20 cellular contexts compared by ENCODE assay signal in the genomic region with DNA sequence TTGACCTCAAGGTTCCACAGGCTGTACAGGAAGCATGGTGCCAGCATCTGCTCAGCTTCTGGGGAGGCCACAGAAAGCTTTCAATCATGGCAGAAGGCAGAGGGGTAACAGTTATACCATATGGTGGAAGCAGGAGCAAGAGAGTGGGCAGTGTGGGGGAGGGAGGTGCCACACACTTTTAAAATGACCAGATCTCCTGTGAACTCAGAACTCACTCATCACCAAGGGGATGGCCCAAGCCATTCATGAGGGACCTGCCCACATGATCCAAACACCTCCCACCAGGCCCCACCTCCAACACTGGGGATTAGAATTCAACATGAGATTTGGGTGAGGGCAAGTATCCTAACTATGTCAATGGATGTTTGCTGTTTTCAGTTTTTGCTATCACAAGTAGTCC. TPM values are rescaled to one million over a fixed set of nuclear protein-coding genes. Genes with fewer than 3 reads are reported as not detected.
DNase-seq lines count a peak whose midpoint lies in the region; ATAC-seq, FAIRE-seq and TF ChIP-seq lines count a peak whose summit lies in the region.
"Had no signal": no experiment of that assay in that cellular context is flagged by ENCODE, and none has a peak within 500 bp of the region (broad histone marks: within the 10 kb centered on the region; RNA-seq: fewer than 3 reads in every experiment).

No MANE protein-coding gene starts in this region.

- CTCF ChIA-PET in GM12878 (lab: Yijun Ruan, JAX): interaction anchor here (0.6 to 3.2 kb wide), 3 partner anchors 9 to 131 kb away, joined by 3 to 21 read pairs (median 19); no protein-coding TSS in a partner anchor

- H4K20me1 ChIP-seq in SU-DHL-6 (ENCODE audit: low read depth, low read length) (peaks cover 11% of the 10 kb centered on the region), GM12878 (ENCODE audit: control insufficient read depth, insufficient read depth) (peaks cover 7% of the 10 kb centered on the region; the same call in 1 of the 2 replicates)

- no peaks in the 10 kb centered on the region for H3K36me3 ChIP-seq in cardiac muscle cell
- H3K36me3 ChIP-seq in SU-DHL-6 (ENCODE audit: low read length): peaks cover 20% of the 10 kb centered on the region
- peaks cover 11 to 24% of the 10 kb centered on the region in 2 experiments for H3K36me3 ChIP-seq in GM12878 (ENCODE audit: control insufficient read depth in 2 of 2, insufficient read depth in 2 of 2, low read length in 1 of 2)
- H3K36me3 ChIP-seq: breast epithelium had no signal

- peak; percentile 30 for ATAC-seq in GM12878
- ATAC-seq in stimulated activated naive CD8-positive, alpha-beta T cell treated with anti-CD3 and anti-CD28 coated beads, Interleukin-15, Interleukin-2, amounts not matched to agents 100 U/mL and 50 U/mL, for 24 hours: peak; percentile 24

- 0 out of 2 replicates have a peak overlapping the region, but pooled peaks have one; percentile 25 for H3K9ac ChIP-seq in SU-DHL-6 (ENCODE audit: low read length)
- H3K9ac ChIP-seq in GM12878 (ENCODE audit: control insufficient read depth, insufficient read depth, low read length): no peak overlapping the region
- H3K9ac ChIP-seq: GM23248 had no signal

- no peak for TF ChIP-seq POLR2A in GM12878 (IDR thresholded peaks at IDR 0.05; ENCODE audit: low read depth, low read length)

- TF ChIP-seq CTCF in cardiac muscle cell (IDR thresholded peaks at IDR 0.05; ENCODE audit: low read depth, low read length): no peak
- TF ChIP-seq CTCF in SU-DHL-6 (IDR thresholded peaks at IDR 0.05; ENCODE audit: insufficient read depth, low read length, poor library complexity, severe bottlenecking): no peak
- TF ChIP-seq CTCF in GM12878 (IDR thresholded peaks at IDR 0.05 in 2 of 3, conservative IDR thresholded peaks at IDR 0.05 in 1 of 3; ENCODE audit: control insufficient read depth in 2 of 3, extremely low read depth in 1 of 3, insufficient read depth in 1 of 3, low read depth in 3 of 3, low read length in 3 of 3): no peak

- H3K9me3 ChIP-seq in cardiac muscle cell (ENCODE audit: low read depth) (no peaks in the 10 kb centered on the region), SU-DHL-6 (ENCODE audit: insufficient read depth, low read length) (no peaks in the 10 kb centered on the region), GM12878 (replicated peaks; ENCODE audit: control insufficient read depth, insufficient read depth, low read length) (peaks cover 5% of the 10 kb centered on the region; the same call in 1 of the 3 replicates)
- H3K9me3 ChIP-seq: breast epithelium, esophagus muscularis mucosa, Peyer's patch had no signal

- POLR2A ChIA-PET in GM12878 (lab: Charles Lee): no interaction called here

- no peak overlapping the region for H2AFZ ChIP-seq in SU-DHL-6 (ENCODE audit: low read depth, low read length, severe bottlenecking)
- H2AFZ ChIP-seq in GM12878 (ENCODE audit: control insufficient read depth, low read depth, low read length): no peak overlapping the region
- H2AFZ ChIP-seq: GM23248 had no signal

- H3K79me2 ChIP-seq in SU-DHL-6 (ENCODE audit: insufficient read depth, low read length): peaks cover 89% of the 10 kb centered on the region
- peaks cover 67% of the 10 kb centered on the region for H3K79me2 ChIP-seq in GM12878 (ENCODE audit: control insufficient read depth, insufficient read depth, low read length)

- H3K4me2 ChIP-seq in SU-DHL-6 (ENCODE audit: low read depth, low read length, poor library complexity, severe bottlenecking): peak overlapping the region; percentile 53
- H3K4me2 ChIP-seq in GM12878 (ENCODE audit: control insufficient read depth, insufficient read depth): no peak overlapping the region

- SMC1A ChIA-PET in GM12878 (lab: Charles Lee; ENCODE audit: uncharacterized antibody, unreplicated experiment): interaction anchor here (0.8 to 2.1 kb wide), 3 partner anchors 29 to 187 kb away, joined by 3 to 6 read pairs (median 3); no protein-coding TSS in a partner anchor

- intact Hi-C loops in cardiac septum (cut with DNase I) (no loop called here), GM12878 (cut with micrococcal nuclease; ENCODE audit: unreplicated experiment) (loop anchor here (10.0 kb wide), 1 partner anchor 1213 kb away; no protein-coding TSS in a partner anchor)

- H3K4me3 ChIP-seq in cardiac muscle cell: no peak overlapping the region
- no peak overlapping the region for H3K4me3 ChIP-seq in SU-DHL-6 (ENCODE audit: insufficient read depth, low read length, poor library complexity, severe bottlenecking)
- H3K4me3 ChIP-seq in GM12878: no peak overlapping the region
- H3K4me3 ChIP-seq: breast epithelium, esophagus muscularis mucosa, GM23248, Peyer's patch, SK-N-MC, skin epidermis had no signal

- H3K4me1 ChIP-seq in cardiac muscle cell (ENCODE audit: low read depth): peaks cover 61% of the 10 kb centered on the region
- H3K4me1 ChIP-seq in GM12878 (ENCODE audit: control insufficient read depth, insufficient read depth, low read length): peaks cover 21% of the 10 kb centered on the region
- H3K4me1 ChIP-seq: breast epithelium had no signal

- H3K27ac ChIP-seq in cardiac muscle cell (peak overlapping the region; percentile 90), SU-DHL-6 (ENCODE audit: low read depth, low read length) (peak overlapping the region; percentile 79), GM12878 (ENCODE audit: control insufficient read depth, insufficient read depth) (no peak overlapping the region)
- H3K27ac ChIP-seq: breast epithelium, esophagus muscularis mucosa, SK-N-MC, skin epidermis had no signal

- FAIRE-seq in GM12878 (lab: Jason Lieb, UNC): no peak
- FAIRE-seq: G401.6 had no signal

- RAD21 ChIA-PET in GM12878 (lab: Charles Lee; ENCODE audit: unreplicated experiment): interaction anchor here (1.2 to 1.3 kb wide), 2 partner anchors 9 to 29 kb away, joined by 4 read pairs; no protein-coding TSS in a partner anchor

- TF ChIP-seq EP300 in GM12878 (IDR thresholded peaks at IDR 0.05; ENCODE audit: borderline replicate concordance in 1 of 2, control insufficient read depth in 1 of 2, low read depth in 2 of 2, low read length in 2 of 2): no peak

- no peak for DNase-seq in cardiac muscle cell (ENCODE audit: low read depth in 1 of 2, low spot score in 1 of 2)
- DNase-seq in cardiac septum (ENCODE audit: low spot score): no peak
- no peak for DNase-seq in GM12878 (ENCODE audit: low read depth, low spot score)
- DNase-seq in stimulated activated naive CD8-positive, alpha-beta T cell treated with anti-CD3 and anti-CD28 coated beads, Interleukin-15, Interleukin-2, amounts not matched to agents 100 U/mL and 50 U/mL, for 24 hours: no peak
- DNase-seq in amniotic stem cell (lab: John Stamatoyannopoulos, UW): no peak
- no peak for DNase-seq in dermis blood vessel endothelial cell
- no peak for DNase-seq in NCI-H1417 treated with DMSO at 0.1 percent for 48 hours (lab: John Stamatoyannopoulos, UW)
- DNase-seq: activated CD8-positive, alpha-beta memory T cell treated with anti-CD3 and anti-CD28 coated beads for 24 hours; activated gamma-delta T cell treated with Interleukin-2 at 50 U/mL for 16 hours; GM23248; NCI-H2081; NCI-H510A treated with DMSO at 0.1 percent for 48 hours; Peyer's patch; stimulated activated CD4-positive, alpha-beta T cell treated with anti-CD3 and anti-CD28 coated beads, Interleukin-4, amount 100 ng/mL, for 1 hour had no signal

- in situ Hi-C loops in GM12878 (cut with MboI): no loop called here

- BruUV-seq in GM12878 (replicated peaks; lab: Mats Ljungman, UMichigan): no TSS peak

- H3K9me2 ChIP-seq in SU-DHL-6 (replicated peaks; ENCODE audit: insufficient read depth, low read length): no peaks in the 10 kb centered on the region

- H3K27me3 ChIP-seq in cardiac muscle cell (no peaks in the 10 kb centered on the region), SU-DHL-6 (ENCODE audit: low read length) (no peaks in the 10 kb centered on the region), GM12878 (replicated peaks in 1 of 2; ENCODE audit: control insufficient read depth in 2 of 2, insufficient read depth in 2 of 2, low read length in 1 of 2) (no peaks in the 10 kb centered on the region)
- H3K27me3 ChIP-seq: breast epithelium, esophagus muscularis mucosa, Peyer's patch had no signal

- TF ChIP-seq RAD21 in GM12878 (IDR thresholded peaks at IDR 0.05; ENCODE audit: insufficient read depth, low read depth, low read length): no peak

- H3F3A ChIP-seq in SU-DHL-6 (ENCODE audit: insufficient read depth): peaks cover 46% of the 10 kb centered on the region

TF ChIP-seq in GM12878, 131 proteins besides CTCF, POLR2A, EP300 and RAD21 (continues in another document):
- no peak for TF ChIP-seq IKZF2 (IDR thresholded peaks at IDR 0.05)
- no peak for TF ChIP-seq SREBF1 (IDR thresholded peaks at IDR 0.05; ENCODE audit: low read length)
- TF ChIP-seq SREBF2 (IDR thresholded peaks at IDR 0.05; ENCODE audit: low read length): no peak

RNA-seq across cellular contexts. Expression of a gene that starts 16.2 kb away (rescaled TPM):
- total RNA-seq in cardiac muscle cell: 228 and 299 TPM in 2 replicates
- polyA plus RNA-seq in cardiac muscle cell: 126 and 171 TPM in 2 replicates
- 23.1 TPM for total RNA-seq in cardiac septum
- total RNA-seq in GM12878 (2013; cell fraction: nucleolus; rRNA removed): 398 and 408 TPM in 2 replicates
- total RNA-seq in GM12878 (2014; rRNA removed): 105 TPM in 2 replicates
- 71.3 and 72.6 TPM in 2 replicates for total RNA-seq in GM12878 (2014; rRNA removed; fragmentation: Illumina TruSeq; extraction: Trizol)
- 157 and 173 TPM in 2 replicates for total RNA-seq in GM12878 (2021)
- polyA plus RNA-seq in GM12878 (2011; ENCODE audit: low read depth): 56.4 TPM
- 34.7 and 54.2 TPM in 2 replicates for polyA plus RNA-seq in GM12878 (2011; rRNA removed)
- 110 and 124 TPM in 2 replicates for polyA plus RNA-seq in GM12878 (2011; cell fraction: cytosol; rRNA removed)
- 182 and 216 TPM in 2 replicates for polyA plus RNA-seq in GM12878 (2011; cell fraction: nucleus; rRNA removed)
- polyA plus RNA-seq in GM12878 (2012): 102 and 110 TPM in 2 replicates
- 71.6 and 87.8 TPM in 2 replicates for polyA plus RNA-seq in GM12878 (2014; fragmentation: Illumina TruSeq; extraction: Trizol)
- polyA plus RNA-seq in GM12878 (2014; fragmentation: Nextera tagmentation; extraction: Ambion mirVana): 10 to 100 TPM; 43.4 to 68.6 TPM
- polyA plus RNA-seq in GM12878 (2014; rRNA removed): 104 and 111 TPM in 2 replicates
- 100 to 1,000 TPM; 136 to 138 TPM for polyA plus RNA-seq in GM12878 (2016; fragmentation: Nextera tagmentation; extraction: Ambion mirVana)
- 182 and 217 TPM in 2 replicates for polyA minus RNA-seq in GM12878 (2011; rRNA and poly(A)+ RNA removed)
- 46.2 and 64.1 TPM in 2 replicates for polyA minus RNA-seq in GM12878 (2011; cell fraction: cytosol; rRNA and poly(A)+ RNA removed)
- polyA minus RNA-seq in GM12878 (2011; cell fraction: nucleus; rRNA and poly(A)+ RNA removed): 139 and 234 TPM in 2 replicates
- 11.7 and 12.6 TPM in 2 replicates for total RNA-seq in dermis blood vessel endothelial cell
